Comparison of ENCODE assay signal across 2 cellular contexts in genomic region chr5:173909205-173909604, GRCh38.
TF ChIP-seq lines count a peak whose summit lies in the region.

No MANE protein-coding gene starts in this region.

TF ChIP-seq in GM23338, 12 proteins besides CTCF, POLR2A, EP300 and RAD21:
- TF ChIP-seq STAT1 (IDR thresholded peaks at IDR 0.05; ENCODE audit: unreplicated experiment), result no peak
- TF ChIP-seq EZH2phosphoT487 (IDR thresholded peaks at IDR 0.05; ENCODE audit: unreplicated experiment), result no peak
- TF ChIP-seq EZH2 (IDR thresholded peaks at IDR 0.05; ENCODE audit: low read depth, unreplicated experiment), result no peak

TF ChIP-seq in GM12878, 131 proteins besides CTCF, POLR2A, EP300 and RAD21:
- TF ChIP-seq CBX3 (IDR thresholded peaks at IDR 0.05; ENCODE audit: borderline replicate concordance, low read depth) (no peak), IRF4 (IDR thresholded peaks at IDR 0.05; ENCODE audit: low read depth, low read length) (no peak), ZNF274 (IDR thresholded peaks at IDR 0.05; ENCODE audit: insufficient read depth, insufficient read length) (no peak), RAD51 (IDR thresholded peaks at IDR 0.05) (0 out of 2 replicates have a peak, but pooled peaks have one; percentile 32), USF1 (IDR thresholded peaks at IDR 0.05; ENCODE audit: borderline replicate concordance, extremely low read length, insufficient read depth, low read depth, low read length) (no peak), IRF3 (IDR thresholded peaks at IDR 0.05) (no peak), RELB (IDR thresholded peaks at IDR 0.05; ENCODE audit: low read depth) (peak; percentile 28; the same call in 1 of the 2 replicates), MTA2 (IDR thresholded peaks at IDR 0.05; ENCODE audit: low read depth) (0 out of 2 replicates have a peak, but pooled peaks have one; percentile 27), ZNF24 (IDR thresholded peaks at IDR 0.05) (0 out of 2 replicates have a peak, but pooled peaks have one; percentile 11), NFIC (IDR thresholded peaks at IDR 0.05; ENCODE audit: low read depth, low read length) (no peak)
